In the genomic region with DNA sequence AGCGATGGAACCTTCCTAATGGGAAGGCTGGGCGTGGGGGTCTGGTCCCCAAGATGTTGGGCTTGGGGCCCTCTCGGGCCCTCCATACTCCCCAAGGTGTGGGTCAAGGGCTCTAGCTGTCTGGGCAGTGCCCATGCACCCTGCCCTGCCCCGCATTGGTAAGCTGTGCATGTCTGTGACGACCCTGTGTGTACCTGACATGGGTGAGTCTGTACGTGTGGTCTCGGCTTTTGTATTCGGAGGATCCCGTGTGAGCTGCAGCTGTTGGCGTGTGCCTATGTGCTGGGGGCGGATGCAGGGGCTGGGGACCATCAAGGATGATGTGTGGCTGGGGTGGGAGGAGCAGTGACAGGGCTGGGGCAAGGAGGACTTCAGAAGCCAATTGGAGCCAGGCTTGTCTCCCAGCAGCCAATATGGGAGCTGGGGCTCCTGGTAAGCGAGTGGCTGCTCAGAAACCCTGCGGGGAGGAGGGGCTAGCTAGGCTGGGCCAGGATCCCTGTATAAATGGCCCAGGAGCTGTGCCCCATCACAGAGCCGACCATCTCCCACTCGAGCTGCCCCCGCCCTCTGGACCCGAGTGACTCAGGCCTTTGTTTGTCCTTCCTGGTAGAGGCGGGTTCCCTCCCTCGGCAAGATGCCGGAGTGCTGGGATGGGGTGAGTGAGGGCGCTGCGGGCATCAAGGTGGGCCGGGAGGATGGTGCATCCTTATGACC, we compare ENCODE assay signal across 8 cellular contexts. TPM values are rescaled to one million over a fixed set of nuclear protein-coding genes. Genes with fewer than 3 reads are reported as not detected.
DNase-seq lines count a peak whose midpoint lies in the region; ATAC-seq and TF ChIP-seq lines count a peak whose summit lies in the region.

A gene with protein sequence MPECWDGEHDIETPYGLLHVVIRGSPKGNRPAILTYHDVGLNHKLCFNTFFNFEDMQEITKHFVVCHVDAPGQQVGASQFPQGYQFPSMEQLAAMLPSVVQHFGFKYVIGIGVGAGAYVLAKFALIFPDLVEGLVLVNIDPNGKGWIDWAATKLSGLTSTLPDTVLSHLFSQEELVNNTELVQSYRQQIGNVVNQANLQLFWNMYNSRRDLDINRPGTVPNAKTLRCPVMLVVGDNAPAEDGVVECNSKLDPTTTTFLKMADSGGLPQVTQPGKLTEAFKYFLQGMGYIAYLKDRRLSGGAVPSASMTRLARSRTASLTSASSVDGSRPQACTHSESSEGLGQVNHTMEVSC (plus strand): TSS at position 529 of the 714 bp plus-strand sequence. CDS start 106 bp downstream, at position 635.

- ATAC-seq in T-helper 17 cell (peak; percentile 51), GM18505 (IDR thresholded peaks at IDR 0.05; ENCODE audit: unreplicated experiment) (no peak)
- peak; percentile 44 to 58 for ATAC-seq in stimulated activated naive B cell treated with anti-CD40 and anti-IgM and Interleukin-4, amounts not matched to agents 10 μg/mL and 1 μg/mL and 100 μg/mL, for 72 hours (replicated peaks)

- H3K4me3 Mint-ChIP-seq in T-helper 17 cell: peak within 1 kb of the TSS; percentile 81
- H3K4me3 Mint-ChIP-seq in stimulated activated naive B cell treated with anti-CD40 and anti-IgM and Interleukin-4, amounts not matched to agents 10 μg/mL and 1 μg/mL and 100 μg/mL, for 72 hours: peak within 1 kb of the TSS; percentile 83 to 85

- no peaks in the 10 kb centered on the region for H3K36me3 Mint-ChIP-seq in T-helper 17 cell (ENCODE audit: low read depth)
- H3K36me3 Mint-ChIP-seq in stimulated activated naive B cell treated with anti-CD40 and anti-IgM and Interleukin-4, amounts not matched to agents 10 μg/mL and 1 μg/mL and 100 μg/mL, for 72 hours: peaks cover 0 to 2% of the 10 kb centered on the region in 2 donors

- no peaks in the 10 kb centered on the region for H3K9me3 ChIP-seq in T-helper 17 cell (ENCODE audit: control insufficient read depth, low read length, poor library complexity, severe bottlenecking)

- DNase-seq in COLO668 (lab: John Stamatoyannopoulos, UW; ENCODE audit: unreplicated experiment) (peak; percentile 77), GM20000 (ENCODE audit: low spot score) (peak; percentile 75), MV-4-11 (lab: John Stamatoyannopoulos, UW) (peak; percentile 6), T-helper 17 cell (no peak), left kidney (ENCODE audit: low read depth, low spot score) (peak; percentile 96)
- DNase-seq in effector CD4-positive, alpha-beta T cell: peak; percentile 30
- no peak for DNase-seq in stimulated activated naive B cell treated with anti-CD40 and anti-IgM and Interleukin-4, amounts not matched to agents 10 μg/mL and 1 μg/mL and 100 μg/mL, for 72 hours

- H3K4me1 Mint-ChIP-seq in T-helper 17 cell: peaks cover 16% of the 10 kb centered on the region
- H3K4me1 Mint-ChIP-seq in stimulated activated naive B cell treated with anti-CD40 and anti-IgM and Interleukin-4, amounts not matched to agents 10 μg/mL and 1 μg/mL and 100 μg/mL, for 72 hours: peaks cover 21 to 37% of the 10 kb centered on the region in 2 donors

- no peaks in the 10 kb centered on the region for H3K9me3 Mint-ChIP-seq in stimulated activated naive B cell treated with anti-CD40 and anti-IgM and Interleukin-4, amounts not matched to agents 10 μg/mL and 1 μg/mL and 100 μg/mL, for 72 hours

- no peak within 1 kb of the TSS for H3K27ac Mint-ChIP-seq in T-helper 17 cell
- peak within 1 kb of the TSS; percentile 37 for H3K27ac Mint-ChIP-seq in stimulated activated naive B cell treated with anti-CD40 and anti-IgM and Interleukin-4, amounts not matched to agents 10 μg/mL and 1 μg/mL and 100 μg/mL, for 72 hours

- no peak for TF ChIP-seq POLR2A in GM18505 (IDR thresholded peaks at IDR 0.05; ENCODE audit: borderline replicate concordance, extremely low read depth, insufficient read depth, insufficient read length)

- no peak for TF ChIP-seq CTCF in GM20000 (IDR thresholded peaks at IDR 0.05; ENCODE audit: extremely low read depth, missing control alignments)

- peaks cover 16% of the 10 kb centered on the region for H3K27me3 Mint-ChIP-seq in T-helper 17 cell
- H3K27me3 Mint-ChIP-seq in stimulated activated naive B cell treated with anti-CD40 and anti-IgM and Interleukin-4, amounts not matched to agents 10 μg/mL and 1 μg/mL and 100 μg/mL, for 72 hours: peaks cover 26 to 62% of the 10 kb centered on the region in 2 donors

RNA-seq across cellular contexts. Expression of the gene that starts here (rescaled TPM):
- total RNA-seq in T-helper 17 cell: 1 to 10 TPM in 1 of 2 donors, under 1 TPM in 1; 0.90 to 1.3 TPM

Comparison
In these comparisons a context has a peak if more than half of its experiments do, and no peak if none do; other contexts are left out.
1. DNase-seq: peak in COLO668 (single experiment), GM20000 (single experiment), MV-4-11 (single experiment), effector CD4-positive, alpha-beta T cell (single experiment) and left kidney (single experiment); none in T-helper 17 cell (0 of 3) and stimulated activated naive B cell treated with anti-CD40 and anti-IgM and Interleukin-4, amounts not matched to agents 10 μg/mL and 1 μg/mL and 100 μg/mL, for 72 hours (single experiment).